In the genomic region with DNA sequence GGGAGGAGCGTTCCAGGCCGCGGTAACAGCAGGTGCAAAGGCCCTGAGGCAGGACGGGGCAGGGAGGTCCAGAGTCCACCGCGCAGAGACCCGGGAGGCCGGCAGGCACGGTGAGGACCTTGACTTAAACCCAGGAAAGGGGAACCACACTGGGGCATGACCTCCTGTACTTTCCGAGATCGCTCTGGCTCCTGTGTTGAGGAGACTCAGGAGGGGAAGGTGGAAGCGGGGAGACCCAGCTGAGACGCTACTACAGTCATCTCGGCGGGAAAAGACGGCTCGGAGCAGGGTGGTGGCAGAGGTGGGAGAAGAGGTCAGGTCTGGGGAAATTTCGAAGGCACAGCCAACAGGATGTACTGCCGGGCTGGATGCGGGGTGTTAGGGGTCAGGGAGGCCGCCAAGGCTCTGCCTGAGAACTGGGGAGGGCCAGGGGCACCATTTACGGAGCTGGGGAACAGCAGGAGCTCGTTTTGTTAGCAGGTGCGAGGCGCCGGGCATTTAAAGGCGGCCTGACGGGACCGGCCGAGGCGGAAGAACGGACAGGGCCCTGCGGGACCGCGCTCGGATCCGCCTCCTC, we compare ENCODE assay signal across 8 cellular contexts. TPM values are rescaled to one million over a fixed set of nuclear protein-coding genes. Genes with fewer than 3 reads are reported as not detected.
DNase-seq lines count a peak whose midpoint lies in the region; ATAC-seq, FAIRE-seq and TF ChIP-seq lines count a peak whose summit lies in the region.

No MANE protein-coding gene starts in this region.

- H3K79me1 ChIP-seq in H1 (ENCODE audit: low read depth, low read length): no peaks in the 10 kb centered on the region
- H3K79me1 ChIP-seq in neuronal stem cell (ENCODE audit: low read depth, low read length): no peaks in the 10 kb centered on the region

- H4K5ac ChIP-seq in H1 (ENCODE audit: insufficient read length, low read depth, low read length): peak overlapping the region; percentile 60

- H4K20me1 ChIP-seq in H1 (replicated peaks in 1 of 2; ENCODE audit: control insufficient read depth in 1 of 2, insufficient read depth in 2 of 2, low read length in 2 of 2): no peaks in the 10 kb centered on the region

- peak overlapping the region; percentile 12 for H3K4ac ChIP-seq in H1 (replicated peaks; ENCODE audit: insufficient read length, low read depth, low read length)
- peak overlapping the region; percentile 19 for H3K4ac ChIP-seq in neuronal stem cell (ENCODE audit: low read length)

- peaks cover 0 to 7% (median 3%) of the 10 kb centered on the region in 4 experiments; a peak in 4 of 7 replicates for H3K4me1 ChIP-seq in H1 (replicated peaks in 1 of 4; ENCODE audit: control insufficient read depth in 3 of 4, insufficient read depth in 4 of 4, low read length in 3 of 4)
- H3K4me1 ChIP-seq in neuronal stem cell (ENCODE audit: control insufficient read depth in 2 of 2, insufficient read depth in 1 of 2, low read depth in 1 of 2, low read length in 2 of 2): peaks cover 11% of the 10 kb centered on the region in 2 donors

- no peak overlapping the region for H2AFZ ChIP-seq in H1 (ENCODE audit: low read length)
- H2AFZ ChIP-seq in neuronal stem cell (ENCODE audit: low read length): peak overlapping the region; percentile 97

- 37% methylated on average over 35 of the region's 37 CpGs; no CpG with 5 or more reads in 1 of the 2 experiments for WGBS in H1 (ENCODE audit: extremely low coverage in 1 of 2, insufficient coverage in 1 of 2, insufficient read length in 1 of 2, insufficient replicate concordance in 2 of 2, low coverage in 1 of 2, low lambda C conversion rate in 2 of 2, missing lambda C conversion rate in 1 of 2), 2 experiments
- WGBS in neuronal stem cell (ENCODE audit: extremely low coverage in 2 of 2, insufficient read length in 2 of 2, insufficient replicate concordance in 1 of 2), 2 donors: no CpG with 5 or more reads among the region's 37 CpGs

- peak overlapping the region; percentile 98 for H4K8ac ChIP-seq in H1 (ENCODE audit: extremely low read depth, insufficient read depth, low read length)
- peak overlapping the region; percentile 68 for H4K8ac ChIP-seq in neuronal stem cell (ENCODE audit: low read depth, low read length)

- CTCF ChIA-PET in H1 (lab: Charles Lee; ENCODE audit: partially characterized antibody): interaction anchor here (0.7 to 2.3 kb wide), 4 partner anchors 11 to 27 kb away, joined by 3 to 6 read pairs (median 4); no protein-coding TSS in a partner anchor

- TF ChIP-seq EP300 in H1 (IDR thresholded peaks at IDR 0.05; ENCODE audit: borderline replicate concordance in 1 of 2, low read depth in 2 of 2, low read length in 2 of 2): no peak

- H2BK120ac ChIP-seq in H1 (replicated peaks; ENCODE audit: low read depth, low read length): no peak overlapping the region
- peak overlapping the region; percentile 76 for H2BK120ac ChIP-seq in neuronal stem cell (ENCODE audit: low read depth, low read length)

- H3K18ac ChIP-seq in H1 (ENCODE audit: extremely low read depth, low read length) (peak overlapping the region; percentile 79), neuronal stem cell (ENCODE audit: low read length) (peak overlapping the region; percentile 99)

- H3K56ac ChIP-seq in H1 (replicated peaks; ENCODE audit: insufficient read length, low read depth, low read length): peak overlapping the region; percentile 19

- H2AK5ac ChIP-seq in H1 (ENCODE audit: low read depth, low read length) (peak overlapping the region; percentile 67; the same call in 1 of the 2 replicates), neuronal stem cell (ENCODE audit: low read depth, low read length) (peak overlapping the region; percentile 96)

- H2BK12ac ChIP-seq in H1 (ENCODE audit: low read depth, low read length) (0 out of 2 replicates have a peak overlapping the region, but pooled peaks have one; percentile 27), neuronal stem cell (ENCODE audit: low read length) (no peak overlapping the region)

- H3K4me3 ChIP-seq in GM12875 (ENCODE audit: low read depth, low read length): peak overlapping the region; percentile 97
- H3K4me3 ChIP-seq in H1 (ENCODE audit: extremely low read depth in 1 of 4, insufficient read depth in 2 of 4, low read depth in 3 of 4, low read length in 4 of 4): peak overlapping the region; percentile 76 to 81 (median 78)
- peak overlapping the region; percentile 83 to 96 for H3K4me3 ChIP-seq in neuronal stem cell (ENCODE audit: low read length in 2 of 2)

- H3K14ac ChIP-seq in H1 (ENCODE audit: insufficient read length): no peak overlapping the region
- H3K14ac ChIP-seq in neuronal stem cell (ENCODE audit: low read length): peak overlapping the region; percentile 100

- H3K27ac ChIP-seq in H1 (ENCODE audit: low read depth, low read length) (peak overlapping the region; percentile 84), neuronal stem cell (replicated peaks; ENCODE audit: low read length) (peak overlapping the region; percentile 62)

- H3K36me3 ChIP-seq in H1 (ENCODE audit: control insufficient read depth in 2 of 4, insufficient read depth in 4 of 4, low read length in 3 of 4) (no peaks in the 10 kb centered on the region), neuronal stem cell (replicated peaks in 1 of 2; ENCODE audit: control insufficient read depth in 2 of 2, insufficient read depth in 2 of 2, low read length in 2 of 2) (no peaks in the 10 kb centered on the region)

- peaks cover 0 to 11% (median 9%) of the 10 kb centered on the region in 4 experiments; a peak in 5 of 7 replicates for H3K27me3 ChIP-seq in H1 (replicated peaks in 1 of 4; ENCODE audit: control insufficient read depth in 3 of 4, extremely low read depth in 1 of 4, insufficient read depth in 3 of 4, low read length in 3 of 4)
- peaks cover 0 to 21% (median 0%) of the 10 kb centered on the region in 3 experiments for H3K27me3 ChIP-seq in neuronal stem cell (ENCODE audit: control insufficient read depth in 3 of 3, insufficient read depth in 3 of 3, low read depth in 1 of 3, low read length in 3 of 3)

- H3K23ac ChIP-seq in H1 (ENCODE audit: insufficient read length) (no peak overlapping the region), neuronal stem cell (ENCODE audit: low read depth, low read length, poor library complexity) (peak overlapping the region; percentile 96)

- 0 out of 2 replicates have a peak overlapping the region, but pooled peaks have one; percentile 60 for H2BK5ac ChIP-seq in H1 (ENCODE audit: low read depth, low read length)
- H2BK5ac ChIP-seq in neuronal stem cell (ENCODE audit: low read length): peak overlapping the region; percentile 85

- TF ChIP-seq CTCF in GM12875 (IDR thresholded peaks at IDR 0.05; ENCODE audit: borderline replicate concordance, insufficient read depth, low read depth, low read length) (no peak), H1 (IDR thresholded peaks at IDR 0.05; ENCODE audit: control extremely low read depth in 1 of 3, insufficient read depth in 1 of 3, low read depth in 1 of 3, low read length in 3 of 3) (no peak)

- no peaks in the 10 kb centered on the region for H3K79me2 ChIP-seq in H1 (ENCODE audit: control insufficient read depth in 1 of 2, insufficient read depth in 2 of 2, low read length in 2 of 2)

- FAIRE-seq in H1 (lab: Jason Lieb, UNC): no peak

- H2BK20ac ChIP-seq in H1 (ENCODE audit: low read length): no peak overlapping the region

- H3K9me3 ChIP-seq in H1 (ENCODE audit: insufficient read depth in 2 of 2, low read depth in 1 of 2, low read length in 1 of 2) (no peaks in the 10 kb centered on the region), neuronal stem cell (replicated peaks in 1 of 2; ENCODE audit: control insufficient read depth in 2 of 2, insufficient read depth in 1 of 2, low read depth in 1 of 2, low read length in 2 of 2) (no peaks in the 10 kb centered on the region)

- H3K9ac ChIP-seq in H1 (replicated peaks in 1 of 4; ENCODE audit: extremely low read depth in 1 of 4, low read depth in 3 of 4, low read length in 3 of 4) (peak overlapping the region; percentile 90 to 93 (median 92)), neuronal stem cell (ENCODE audit: low read depth, low read length, poor library complexity) (peak overlapping the region; percentile 94)

- H2BK15ac ChIP-seq in H1 (ENCODE audit: low read length) (no peak overlapping the region), neuronal stem cell (ENCODE audit: low read length) (no peak overlapping the region)

- H3K4me2 ChIP-seq in H1 (ENCODE audit: insufficient read depth in 1 of 2, low read depth in 2 of 2, low read length in 2 of 2) (peak overlapping the region; percentile 76 to 97), neuronal stem cell (ENCODE audit: insufficient read depth, low read length, poor library complexity, severe bottlenecking) (peak overlapping the region; percentile 89)

- ATAC-seq in activated CD4-positive, CD25-positive, alpha-beta regulatory T cell treated with anti-CD3 and anti-CD28 coated beads, Interleukin-2, amount 50 U/mL, for 24 hours: no peak

- TF ChIP-seq POLR2A in H1 (IDR thresholded peaks at IDR 0.05; ENCODE audit: control extremely low read depth in 1 of 2, low read depth in 2 of 2, low read length in 2 of 2): no peak

- TF ChIP-seq RAD21 in H1 (IDR thresholded peaks at IDR 0.05 in 1 of 2, conservative IDR thresholded peaks at IDR 0.05 in 1 of 2; ENCODE audit: low read depth in 2 of 2, low read length in 2 of 2): no peak

- peak overlapping the region; percentile 97 for H4K91ac ChIP-seq in H1 (replicated peaks; ENCODE audit: insufficient read length, low read length)
- peak overlapping the region; percentile 56 for H4K91ac ChIP-seq in neuronal stem cell (ENCODE audit: low read depth, low read length, poor library complexity)

- DNase-seq in NCI-H69 (lab: John Stamatoyannopoulos, UW): peak; percentile 45
- no peak for DNase-seq in H1 (ENCODE audit: low read depth in 1 of 2, low spot score in 2 of 2)
- DNase-seq in neuronal stem cell (ENCODE audit: low spot score): no peak
- no peak for DNase-seq in inferior parietal cortex (ENCODE audit: extremely low spot score)
- DNase-seq in SKM-1 treated with dmso at 0.1 percent for 144 hours (lab: John Stamatoyannopoulos, UW; ENCODE audit: unreplicated experiment): no peak
- DNase-seq in NCI-H187 treated with DMSO at 0.1 percent for 48 hours (lab: John Stamatoyannopoulos, UW): no peak

- POLR2A ChIA-PET in H1 (lab: Charles Lee; ENCODE audit: partially characterized antibody): interaction anchor here (0.7 to 3.8 kb wide), 17 partner anchors 9 to 242 kb away, joined by 3 to 35 read pairs (median 6); partner anchors contain the start of genes ENDOV and NPTX1

- peaks cover 8% of the 10 kb centered on the region for H3K23me2 ChIP-seq in H1 (ENCODE audit: low read depth, low read length)

RNA-seq across cellular contexts. Expression of gene NPTX1, which starts 22.3 kb away (rescaled TPM):
- 12.0 and 14.8 TPM in 2 replicates for total RNA-seq in H1 (2021; fragmentation: NEBNext Ultra II Directional; extraction: Animal tissue kit (Norgen Biotek cat#: 25700))
- 17.9 and 35.0 TPM in 2 replicates for polyA plus RNA-seq in H1 (2011; rRNA removed)
- 23.1 TPM for polyA plus RNA-seq in H1 (2011; cell fraction: cytosol; rRNA removed)
- 54.8 TPM for polyA plus RNA-seq in H1 (2011; cell fraction: nucleus; rRNA removed)
- 10.6 to 21.0 TPM (median 15.1 TPM) in 4 replicates for polyA plus RNA-seq in H1 (2012, experiment 1 of 2)
- polyA plus RNA-seq in H1 (2012, experiment 2 of 2): 7.3 TPM
- polyA plus RNA-seq in H1 (2013, experiment 1 of 2): 3.9 TPM
- polyA plus RNA-seq in H1 (2013, experiment 2 of 2): 3.1 TPM
- polyA minus RNA-seq in H1 (2011; rRNA and poly(A)+ RNA removed): 12.1 and 20.6 TPM in 2 replicates
- polyA minus RNA-seq in H1 (2011; cell fraction: cytosol; rRNA and poly(A)+ RNA removed): 21.1 TPM
- 22.5 TPM for polyA minus RNA-seq in H1 (2011; cell fraction: nucleus; rRNA and poly(A)+ RNA removed)
- polyA plus RNA-seq in neuronal stem cell (2013, experiment 1 of 2): 0.43 TPM
- 0.35 TPM for polyA plus RNA-seq in neuronal stem cell (2013, experiment 2 of 2)

RNA-seq across cellular contexts. Expression of gene ENDOV, which starts 39.1 kb away (rescaled TPM):
- total RNA-seq in H1 (2021; fragmentation: NEBNext Ultra II Directional; extraction: Animal tissue kit (Norgen Biotek cat#: 25700)): 10.5 and 10.6 TPM in 2 replicates
- 13.3 and 19.4 TPM in 2 replicates for polyA plus RNA-seq in H1 (2011; rRNA removed)
- polyA plus RNA-seq in H1 (2011; cell fraction: cytosol; rRNA removed): 17.2 TPM
- 39.0 TPM for polyA plus RNA-seq in H1 (2011; cell fraction: nucleus; rRNA removed)
- 12.9 to 17.5 TPM (median 15.4 TPM) in 4 replicates for polyA plus RNA-seq in H1 (2012, experiment 1 of 2)
- polyA plus RNA-seq in H1 (2012, experiment 2 of 2): 12.5 TPM
- 10.3 TPM for polyA plus RNA-seq in H1 (2013, experiment 1 of 2)
- polyA plus RNA-seq in H1 (2013, experiment 2 of 2): 8.8 TPM
- polyA minus RNA-seq in H1 (2011; rRNA and poly(A)+ RNA removed): 9.3 and 10.1 TPM in 2 replicates
- polyA minus RNA-seq in H1 (2011; cell fraction: cytosol; rRNA and poly(A)+ RNA removed): 9.8 TPM
- polyA minus RNA-seq in H1 (2011; cell fraction: nucleus; rRNA and poly(A)+ RNA removed): 13.9 TPM
- polyA plus RNA-seq in neuronal stem cell (2013, experiment 1 of 2): 24.9 TPM
- 22.9 TPM for polyA plus RNA-seq in neuronal stem cell (2013, experiment 2 of 2)
